ENCODE assay signal across 16 cellular contexts in genomic region chr2:178844690-178845089, GRCh38.
"Had no signal": no experiment of that assay in that cellular context is flagged by ENCODE, and none has a peak within 500 bp of the region (broad histone marks: within the 10 kb centered on the region; RNA-seq: fewer than 3 reads in every experiment).

No MANE protein-coding gene starts in this region.

- H3K4me2 ChIP-seq: hepatocyte, neural progenitor cell had no signal

- H3K79me2 ChIP-seq: hepatocyte had no signal

- H3K9me3 ChIP-seq: right lobe of liver, spleen, thyroid gland had no signal

- H3K4me1 ChIP-seq: right lobe of liver, spleen, thyroid gland had no signal

- H3K27me3 ChIP-seq: hepatocyte, neural progenitor cell, right lobe of liver, spleen, thyroid gland had no signal

- H3K9ac ChIP-seq: neural progenitor cell had no signal

- DNase-seq: activated CD4-positive, alpha-beta T cell treated with anti-CD3 and anti-CD28 coated beads, Interleukin-2, amount 10 ng/mL, durations not matched to agents 7 days and 5 days; activated CD8-positive, alpha-beta memory T cell treated with anti-CD3 and anti-CD28 coated beads, Interleukin-2, amount 50 U/mL, for 4 hours; activated naive CD4-positive, alpha-beta T cell treated with anti-CD3 and anti-CD28 coated beads for 36 hours; activated naive CD8-positive, alpha-beta T cell treated with anti-CD3 and anti-CD28 coated beads, Interleukin-2, amount 50 U/mL, for 24 hours; activated T-cell treated with anti-CD3 and anti-CD28 coated beads, Interleukin-2, amount 50 U/mL, for 4 hours; effector CD4-positive, alpha-beta T cell; left colon; naive B cell; right lobe of liver; spleen; stimulated activated CD4-positive, alpha-beta T cell treated with anti-CD3 and anti-CD28 coated beads, Interleukin-4, amount 100 ng/mL, for 4 hours; thyroid gland had no signal

- H3K27ac ChIP-seq: hepatocyte, neural progenitor cell, right lobe of liver, spleen, thyroid gland had no signal

- H3K4me3 ChIP-seq: hepatocyte, neural progenitor cell, right lobe of liver, spleen, thyroid gland had no signal

- H2AFZ ChIP-seq: hepatocyte had no signal

- H3K36me3 ChIP-seq: neural progenitor cell, right lobe of liver, thyroid gland had no signal

- ATAC-seq: activated naive CD8-positive, alpha-beta T cell treated with anti-CD3 and anti-CD28 coated beads, Interleukin-2, amount 50 U/mL, for 24 hours; activated T-cell treated with anti-CD3 and anti-CD28 coated beads, Interleukin-2, amount 50 U/mL, for 4 hours; esophagus mucosa; left colon; right lobe of liver; stimulated activated memory B cell treated with anti-CD40 and anti-IgM and Interleukin-4, amounts not matched to agents 10 μg/mL and 1 μg/mL and 100 μg/mL, for 72 hours had no signal
